In the genomic region with DNA sequence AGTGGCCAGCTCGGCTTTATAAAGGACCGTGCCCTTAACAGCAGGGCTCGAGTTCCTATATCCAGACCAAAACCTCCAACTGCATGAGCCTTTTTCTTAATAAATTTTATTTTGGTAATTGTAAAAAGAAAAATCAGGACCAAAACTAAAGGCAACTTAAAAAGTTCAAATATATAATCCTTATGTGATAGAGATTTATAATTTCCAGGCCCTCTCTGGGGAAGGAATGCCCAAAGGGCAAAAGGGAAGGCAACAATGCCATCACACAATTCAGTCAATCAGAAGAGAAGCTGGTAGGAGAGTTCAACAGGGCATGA, we compare ENCODE assay signal across 1 cellular context.
A peak's percentile ranks its signal among the peaks of the same experiment; 100 is the strongest.
TF ChIP-seq lines count a peak whose summit lies in the region.

No MANE protein-coding gene starts in this region.

TF ChIP-seq in GM12878, 131 proteins besides CTCF, POLR2A, EP300 and RAD21:
- no peak for TF ChIP-seq CBFB (IDR thresholded peaks at IDR 0.05; ENCODE audit: low read depth)
- TF ChIP-seq, protein P1, sequence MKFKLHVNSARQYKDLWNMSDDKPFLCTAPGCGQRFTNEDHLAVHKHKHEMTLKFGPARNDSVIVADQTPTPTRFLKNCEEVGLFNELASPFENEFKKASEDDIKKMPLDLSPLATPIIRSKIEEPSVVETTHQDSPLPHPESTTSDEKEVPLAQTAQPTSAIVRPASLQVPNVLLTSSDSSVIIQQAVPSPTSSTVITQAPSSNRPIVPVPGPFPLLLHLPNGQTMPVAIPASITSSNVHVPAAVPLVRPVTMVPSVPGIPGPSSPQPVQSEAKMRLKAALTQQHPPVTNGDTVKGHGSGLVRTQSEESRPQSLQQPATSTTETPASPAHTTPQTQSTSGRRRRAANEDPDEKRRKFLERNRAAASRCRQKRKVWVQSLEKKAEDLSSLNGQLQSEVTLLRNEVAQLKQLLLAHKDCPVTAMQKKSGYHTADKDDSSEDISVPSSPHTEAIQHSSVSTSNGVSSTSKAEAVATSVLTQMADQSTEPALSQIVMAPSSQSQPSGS (IDR thresholded peaks at IDR 0.05; ENCODE audit: low read length), result 0 out of 2 replicates have a peak, but pooled peaks have one; percentile 7
